8 cellular contexts compared by ENCODE assay signal in the genomic region with DNA sequence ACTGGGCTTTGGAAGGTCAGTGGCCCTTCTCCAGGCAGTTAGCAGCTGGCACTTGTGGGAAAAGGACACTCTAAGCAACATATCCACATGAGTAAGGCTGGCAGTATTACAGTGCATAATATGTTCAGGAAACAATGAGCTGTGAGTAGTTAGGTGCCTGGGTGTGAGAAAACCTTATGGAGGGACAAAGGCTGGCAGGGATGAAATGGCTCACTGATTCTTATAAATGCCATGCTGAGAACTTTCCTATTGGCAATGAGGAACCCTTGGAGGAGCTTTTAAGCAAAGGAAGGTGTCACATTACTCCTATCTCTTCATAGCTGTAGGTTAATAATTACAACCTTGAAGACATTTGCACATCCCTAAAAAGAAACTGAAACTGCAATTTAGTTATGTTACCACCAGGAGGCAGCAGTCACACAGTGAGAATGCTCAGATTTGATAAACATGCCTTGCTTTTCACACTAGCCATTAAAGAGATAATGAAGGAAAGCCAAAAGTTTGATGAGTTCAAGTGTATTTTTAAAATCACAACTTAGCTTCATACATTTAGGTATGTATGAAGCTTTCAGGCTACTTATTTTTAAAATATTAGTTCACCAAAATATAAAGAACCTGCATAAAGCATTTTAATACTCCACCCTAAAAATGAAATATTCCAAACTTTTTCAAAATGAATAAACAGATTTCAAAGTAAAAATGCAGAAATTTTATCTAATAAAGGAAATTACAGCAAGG.
DNase-seq lines count a peak whose midpoint lies in the region; ATAC-seq and TF ChIP-seq lines count a peak whose summit lies in the region.

No MANE protein-coding gene starts in this region.

- no peak for TF ChIP-seq POLR2A in Peyer's patch (IDR thresholded peaks at IDR 0.05)
- TF ChIP-seq POLR2A in upper lobe of left lung (IDR thresholded peaks at IDR 0.05) = no peak

- intact Hi-C loops in heart right ventricle (cut with DNase I) = loop anchor here in 1 of 10 donors (10.0 kb wide), 1 partner anchor 198 kb away; no protein-coding TSS in a partner anchor
- intact Hi-C loops in Right ventricle myocardium inferior (cut with DNase I) = loop anchor here (10.0 kb wide), 1 partner anchor 198 kb away; no protein-coding TSS in a partner anchor

- H3K4me3 ChIP-seq in heart right ventricle (no peak overlapping the region), Peyer's patch (no peak overlapping the region), fibroblast of villous mesenchyme (ENCODE audit: low read depth, low read length) (no peak overlapping the region), upper lobe of left lung (no peak overlapping the region)

- peaks cover 0 to 76% (median 10%) of the 10 kb centered on the region in 9 donors for H3K36me3 ChIP-seq in heart right ventricle
- peaks cover 0 to 41% (median 0%) of the 10 kb centered on the region in 3 donors for H3K36me3 ChIP-seq in Peyer's patch
- H3K36me3 ChIP-seq in upper lobe of left lung = peaks cover 0 to 3% (median 0%) of the 10 kb centered on the region in 4 donors

- H3K27me3 ChIP-seq in heart right ventricle = no peaks in the 10 kb centered on the region
- H3K27me3 ChIP-seq in Peyer's patch = no peaks in the 10 kb centered on the region
- no peaks in the 10 kb centered on the region for H3K27me3 ChIP-seq in upper lobe of left lung

- H3K4me1 ChIP-seq in heart right ventricle (peaks cover 0 to 3% (median 0%) of the 10 kb centered on the region in 9 donors), Peyer's patch (peaks cover 0 to 3% (median 0%) of the 10 kb centered on the region in 4 donors), upper lobe of left lung (no peaks in the 10 kb centered on the region)

- no peak for DNase-seq in heart right ventricle
- no peak for DNase-seq in Right ventricle myocardium inferior (ENCODE audit: missing footprints)
- DNase-seq in Peyer's patch = no peak
- no peak for DNase-seq in fibroblast of villous mesenchyme (ENCODE audit: low read depth)
- no peak for DNase-seq in upper lobe of left lung
- no peak for DNase-seq in foreskin melanocyte
- no peak for DNase-seq in medulla oblongata (ENCODE audit: extremely low spot score)

- TF ChIP-seq EP300 in upper lobe of left lung (IDR thresholded peaks at IDR 0.05) = no peak

- H3K27ac ChIP-seq in heart right ventricle (no peak overlapping the region), Peyer's patch (peak overlapping the region in 1 of 4 donors; percentile 53), upper lobe of left lung (no peak overlapping the region)

- ATAC-seq in heart right ventricle (no peak), Right ventricle myocardium inferior (no peak), upper lobe of left lung (ENCODE audit: low FRiP score in 2 of 2) (no peak), esophagus mucosa (no peak)

- H3K9me3 ChIP-seq in heart right ventricle = peaks cover 0 to 18% (median 8%) of the 10 kb centered on the region in 11 donors
- H3K9me3 ChIP-seq in Peyer's patch = no peaks in the 10 kb centered on the region
- peaks cover 0 to 7% (median 0%) of the 10 kb centered on the region in 4 donors for H3K9me3 ChIP-seq in upper lobe of left lung

- peak in 6 of 9 donors; percentile 21 to 60 (median 42) for TF ChIP-seq CTCF in heart right ventricle (IDR thresholded peaks at IDR 0.05)
- TF ChIP-seq CTCF in Peyer's patch (IDR thresholded peaks at IDR 0.05) = peak in 5 of 6 experiments; percentile 37 to 92 (median 88)
- TF ChIP-seq CTCF in fibroblast of villous mesenchyme (IDR thresholded peaks at IDR 0.05; ENCODE audit: insufficient read depth, low read depth, low read length) = peak; percentile 46
- TF ChIP-seq CTCF in upper lobe of left lung (IDR thresholded peaks at IDR 0.05) = peak in 5 of 6 experiments; percentile 18 to 52 (median 49)
